In genomic region chr1:19315378-19316206, GRCh38 we compare ENCODE assay signal across 8 cellular contexts. TPM values are rescaled to one million over a fixed set of nuclear protein-coding genes. Genes with fewer than 3 reads are reported as not detected.
DNase-seq lines count a peak whose midpoint lies in the region; ATAC-seq, FAIRE-seq and TF ChIP-seq lines count a peak whose summit lies in the region.

No MANE protein-coding gene starts in this region.

- H3K9me3 Mint-ChIP-seq in activated T-helper 2 cell treated with anti-CD3 and anti-CD28 coated beads, Interferon-gamma antibody, Interleukin-2, Interleukin-4, amounts not matched to agents 10 μg/mL and 5 μg/mL and 100 μg/mL, durations not matched to agents 14 hours and 24 hours and 36 hours = no peaks in the 10 kb centered on the region
- no peaks in the 10 kb centered on the region for H3K9me3 Mint-ChIP-seq in neural progenitor cell

- no peak for FAIRE-seq in urothelium cell line (lab: Jason Lieb, UNC)

- H3K4me3 ChIP-seq in neural progenitor cell = no peak overlapping the region
- no peak overlapping the region for H3K4me3 ChIP-seq in esophagus muscularis mucosa

- peak; percentile 68 for DNase-seq in GM13976 (ENCODE audit: low spot score)
- DNase-seq in activated T-helper 2 cell treated with anti-CD3 and anti-CD28 coated beads, Interferon-gamma antibody, Interleukin-2, Interleukin-4, amounts not matched to agents 10 μg/mL and 5 μg/mL and 100 μg/mL, durations not matched to agents 14 hours and 24 hours and 36 hours (ENCODE audit: low spot score) = no peak
- DNase-seq in neural progenitor cell (ENCODE audit: low spot score) = no peak
- DNase-seq in nucleus accumbens (lab: John Stamatoyannopoulos, UW) = no peak
- DNase-seq in HUDEP-2 (lab: John Stamatoyannopoulos, UW; ENCODE audit: unreplicated experiment in 76 of 76) = no peak
- DNase-seq in urothelium cell line (ENCODE audit: low spot score) = no peak
- no peak for DNase-seq in esophagus muscularis mucosa (ENCODE audit: extremely low spot score)

- TF ChIP-seq CTCF in GM13976 (IDR thresholded peaks at IDR 0.05; ENCODE audit: borderline replicate concordance, control extremely low read depth, extremely low read depth, insufficient read depth, missing control alignments) (no peak), neural progenitor cell (IDR thresholded peaks at IDR 0.05) (no peak), esophagus muscularis mucosa (IDR thresholded peaks at IDR 0.05) (no peak)

- H3K27me3 ChIP-seq in neural progenitor cell (no peaks in the 10 kb centered on the region), esophagus muscularis mucosa (no peaks in the 10 kb centered on the region)

- H3K36me3 ChIP-seq in neural progenitor cell = no peaks in the 10 kb centered on the region
- H3K36me3 ChIP-seq in esophagus muscularis mucosa = peaks cover 0 to 26% (median 21%) of the 10 kb centered on the region in 4 donors

- H3K27ac Mint-ChIP-seq in activated T-helper 2 cell treated with anti-CD3 and anti-CD28 coated beads, Interferon-gamma antibody, Interleukin-2, Interleukin-4, amounts not matched to agents 10 μg/mL and 5 μg/mL and 100 μg/mL, durations not matched to agents 14 hours and 24 hours and 36 hours = peak overlapping the region; percentile 58
- H3K27ac Mint-ChIP-seq in neural progenitor cell = peak overlapping the region; percentile 69

- H2AFZ ChIP-seq in neural progenitor cell (replicated peaks) = no peak overlapping the region

- peaks cover 22% of the 10 kb centered on the region for H3K79me2 ChIP-seq in neural progenitor cell (ENCODE audit: low read depth)

- peak; percentile 34 for ATAC-seq in HG03342 (IDR thresholded peaks at IDR 0.05; ENCODE audit: unreplicated experiment)

- H3F3A ChIP-seq in neural progenitor cell (ENCODE audit: low read depth) = no peaks in the 10 kb centered on the region

- in situ Hi-C loops in GM13976 (cut with MboI; ENCODE audit: low sequenced_read_pairs, unreplicated experiment) = no loop called here

- H3K4me1 ChIP-seq in neural progenitor cell (peaks cover 6% of the 10 kb centered on the region), esophagus muscularis mucosa (peaks cover 16 to 61% (median 48%) of the 10 kb centered on the region in 4 donors)

- no peaks in the 10 kb centered on the region for H3K27me3 Mint-ChIP-seq in activated T-helper 2 cell treated with anti-CD3 and anti-CD28 coated beads, Interferon-gamma antibody, Interleukin-2, Interleukin-4, amounts not matched to agents 10 μg/mL and 5 μg/mL and 100 μg/mL, durations not matched to agents 14 hours and 24 hours and 36 hours (ENCODE audit: low read depth)
- H3K27me3 Mint-ChIP-seq in neural progenitor cell (ENCODE audit: insufficient read depth, low read depth) = peaks cover 2% of the 10 kb centered on the region

- H3K4me2 ChIP-seq in neural progenitor cell = no peak overlapping the region

- peaks cover 26% of the 10 kb centered on the region for H4K20me1 ChIP-seq in neural progenitor cell (ENCODE audit: low read depth)

- no peak for TF ChIP-seq POLR2A in esophagus muscularis mucosa (IDR thresholded peaks at IDR 0.05; ENCODE audit: low read depth)

- WGBS in esophagus muscularis mucosa = 71% methylated on average over 9 of the region's 17 CpGs

- H3K27ac ChIP-seq in neural progenitor cell (no peak overlapping the region), esophagus muscularis mucosa (replicated peaks in 1 of 4) (no peak overlapping the region)

- H3K9me3 ChIP-seq in neural progenitor cell (ENCODE audit: low read depth) (no peaks in the 10 kb centered on the region), esophagus muscularis mucosa (no peaks in the 10 kb centered on the region)

- no peak for TF ChIP-seq EP300 in esophagus muscularis mucosa (IDR thresholded peaks at IDR 0.05)

- H3K36me3 Mint-ChIP-seq in activated T-helper 2 cell treated with anti-CD3 and anti-CD28 coated beads, Interferon-gamma antibody, Interleukin-2, Interleukin-4, amounts not matched to agents 10 μg/mL and 5 μg/mL and 100 μg/mL, durations not matched to agents 14 hours and 24 hours and 36 hours (ENCODE audit: low read depth) = peaks cover 10% of the 10 kb centered on the region
- peaks cover 6% of the 10 kb centered on the region for H3K36me3 Mint-ChIP-seq in neural progenitor cell

- H3K9ac ChIP-seq in neural progenitor cell = no peak overlapping the region

- H3K4me1 Mint-ChIP-seq in activated T-helper 2 cell treated with anti-CD3 and anti-CD28 coated beads, Interferon-gamma antibody, Interleukin-2, Interleukin-4, amounts not matched to agents 10 μg/mL and 5 μg/mL and 100 μg/mL, durations not matched to agents 14 hours and 24 hours and 36 hours (ENCODE audit: low read depth) = peaks cover 25% of the 10 kb centered on the region
- peaks cover 23% of the 10 kb centered on the region for H3K4me1 Mint-ChIP-seq in neural progenitor cell

- intact Hi-C loops in activated T-helper 2 cell treated with anti-CD3 and anti-CD28 coated beads, Interferon-gamma antibody, Interleukin-2, Interleukin-4, amounts not matched to agents 10 μg/mL and 5 μg/mL and 100 μg/mL, durations not matched to agents 14 hours and 24 hours and 36 hours (cut with micrococcal nuclease) = no loop called here
- intact Hi-C loops in esophagus muscularis mucosa (cut with DNase I) = no loop called here

- peak overlapping the region; percentile 26 for H3K4me3 Mint-ChIP-seq in activated T-helper 2 cell treated with anti-CD3 and anti-CD28 coated beads, Interferon-gamma antibody, Interleukin-2, Interleukin-4, amounts not matched to agents 10 μg/mL and 5 μg/mL and 100 μg/mL, durations not matched to agents 14 hours and 24 hours and 36 hours (ENCODE audit: low read depth)
- H3K4me3 Mint-ChIP-seq in neural progenitor cell = no peak overlapping the region

RNA-seq across cellular contexts. Expression of gene SLC66A1, which starts 3.5 kb away (rescaled TPM):
- 10.6 and 12.1 TPM in 2 replicates for total RNA-seq in activated T-helper 2 cell treated with anti-CD3 and anti-CD28 coated beads, Interferon-gamma antibody, Interleukin-2, Interleukin-4, amounts not matched to agents 10 μg/mL and 5 μg/mL and 100 μg/mL, durations not matched to agents 14 hours and 24 hours and 36 hours
- total RNA-seq in neural progenitor cell (ENCODE audit: low replicate concordance) (4.8 and 16.7 TPM in 2 replicates), esophagus muscularis mucosa (10 to 100 TPM in 3 of 4 donors, 1 to 10 TPM in 1; 10.0 to 16.5 (median 11.3) TPM)

RNA-seq across cellular contexts. Expression of gene AKR7A2, which starts 3.6 kb away (rescaled TPM):
- total RNA-seq in activated T-helper 2 cell treated with anti-CD3 and anti-CD28 coated beads, Interferon-gamma antibody, Interleukin-2, Interleukin-4, amounts not matched to agents 10 μg/mL and 5 μg/mL and 100 μg/mL, durations not matched to agents 14 hours and 24 hours and 36 hours = 34.3 and 38.8 TPM in 2 replicates
- total RNA-seq in neural progenitor cell (ENCODE audit: low replicate concordance) (37.5 and 92.3 TPM in 2 replicates), esophagus muscularis mucosa (10 to 100 TPM; 45.2 to 68.2 (median 59.6) TPM)

RNA-seq across cellular contexts. Expression of gene AKR7A3, which starts 27.0 kb away (rescaled TPM):
- total RNA-seq in activated T-helper 2 cell treated with anti-CD3 and anti-CD28 coated beads, Interferon-gamma antibody, Interleukin-2, Interleukin-4, amounts not matched to agents 10 μg/mL and 5 μg/mL and 100 μg/mL, durations not matched to agents 14 hours and 24 hours and 36 hours = 1.4 and 2.1 TPM in 2 replicates
- total RNA-seq in neural progenitor cell (ENCODE audit: low replicate concordance) = 0.96 TPM in 1 of 2 replicates, not detected in the other
- 1 to 10 TPM in 1 of 4 donors, under 1 TPM in 3; 0.13 to 1.6 (median 0.66) TPM for total RNA-seq in esophagus muscularis mucosa
